ENCODE assay signal across 12 cellular contexts in genomic region chr14:92654206-92654901, GRCh38.
DNase-seq lines count a peak whose midpoint lies in the region; ATAC-seq, FAIRE-seq and TF ChIP-seq lines count a peak whose summit lies in the region.
"Had no signal": no experiment of that assay in that cellular context is flagged by ENCODE, and none has a peak within 500 bp of the region (broad histone marks: within the 10 kb centered on the region; RNA-seq: fewer than 3 reads in every experiment).

No MANE protein-coding gene starts in this region.

- POLR2A ChIA-PET in CD4-positive, alpha-beta T cell (lab: Charles Lee) = interaction anchor here (0.5 to 5.6 kb wide), 11 partner anchors 12 to 819 kb away, joined by 3 to 154 read pairs (median 5); partner anchors contain the start of gene GOLGA5

- H3K9me3 Mint-ChIP-seq in CD4-positive, alpha-beta T cell = no peaks in the 10 kb centered on the region
- H3K9me3 Mint-ChIP-seq in central memory CD8-positive, alpha-beta T cell = no peaks in the 10 kb centered on the region

- H3K36me3 ChIP-seq in spleen = peaks cover 0 to 78% (median 10%) of the 10 kb centered on the region in 6 donors
- H3K36me3 ChIP-seq: pancreas had no signal

- no peak for TF ChIP-seq CTCF in CD4-positive, alpha-beta T cell (IDR thresholded peaks at IDR 0.05)
- no peak for TF ChIP-seq CTCF in spleen (IDR thresholded peaks at IDR 0.05 in 8 of 11, conservative IDR thresholded peaks at IDR 0.05 in 3 of 11)

- no peaks in the 10 kb centered on the region for H3K27me3 ChIP-seq in CD4-positive, alpha-beta T cell (ENCODE audit: control insufficient read depth, insufficient read depth, low read length)
- no peaks in the 10 kb centered on the region for H3K27me3 ChIP-seq in spleen (replicated peaks in 1 of 7)
- H3K27me3 ChIP-seq: pancreas had no signal

- peaks cover 76% of the 10 kb centered on the region for H3K4me1 Mint-ChIP-seq in CD4-positive, alpha-beta T cell (ENCODE audit: low read depth)
- H3K4me1 Mint-ChIP-seq in central memory CD8-positive, alpha-beta T cell = peaks cover 85% of the 10 kb centered on the region

- H3K9me3 ChIP-seq in CD4-positive, alpha-beta T cell (ENCODE audit: control insufficient read depth, low read length) = no peaks in the 10 kb centered on the region
- no peaks in the 10 kb centered on the region for H3K9me3 ChIP-seq in spleen
- H3K9me3 ChIP-seq: BLaER1, pancreas had no signal

- no peak for ATAC-seq in CD4-positive, alpha-beta T cell (ENCODE audit: poor library complexity)
- ATAC-seq in central memory CD8-positive, alpha-beta T cell (replicated peaks; ENCODE audit: extremely low read depth, poor library complexity, severe bottlenecking) = no peak
- ATAC-seq in HG02763 (IDR thresholded peaks at IDR 0.05; ENCODE audit: unreplicated experiment) (no peak), GM18511 (IDR thresholded peaks at IDR 0.05; ENCODE audit: unreplicated experiment) (no peak)
- ATAC-seq: pancreas had no signal

- TF ChIP-seq POLR2A in GM12892 (IDR thresholded peaks at IDR 0.05; ENCODE audit: low read depth, low read length) (no peak), spleen (IDR thresholded peaks at IDR 0.05) (no peak)

- peak overlapping the region; percentile 99 for H3K4me3 Mint-ChIP-seq in CD4-positive, alpha-beta T cell
- H3K4me3 Mint-ChIP-seq in central memory CD8-positive, alpha-beta T cell = peak overlapping the region; percentile 82

- CTCF ChIA-PET in CD4-positive, alpha-beta T cell (lab: Charles Lee) = interaction anchor here (3.3 kb wide), 1 partner anchor 41 kb away, joined by 19 read pairs; no protein-coding TSS in a partner anchor

- peaks cover 73% of the 10 kb centered on the region for H3K36me3 Mint-ChIP-seq in CD4-positive, alpha-beta T cell (ENCODE audit: low read depth)
- peaks cover 36% of the 10 kb centered on the region for H3K36me3 Mint-ChIP-seq in central memory CD8-positive, alpha-beta T cell (ENCODE audit: insufficient read depth)

- H3K4me1 ChIP-seq in spleen = peaks cover 45 to 100% (median 84%) of the 10 kb centered on the region in 6 donors
- H3K4me1 ChIP-seq: pancreas had no signal

- H3K4me3 ChIP-seq in spleen = peak overlapping the region; percentile 8 to 81 (median 46)
- H3K4me3 ChIP-seq: BLaER1 had no signal

- H3K27ac ChIP-seq in CD4-positive, alpha-beta T cell (ENCODE audit: low read depth, low read length) = peak overlapping the region; percentile 60
- peak overlapping the region in 7 of 8 donors; percentile 49 to 96 (median 91) for H3K27ac ChIP-seq in spleen
- H3K27ac ChIP-seq: BLaER1 had no signal

- peak; percentile 44 for FAIRE-seq in GM12892 (lab: Jason Lieb, UNC)
- FAIRE-seq: pancreas had no signal

- WGBS in spleen, 5 donors = 54 to 65% (median 57%) methylated on average over 19 of the region's 19 CpGs

- no peak for DNase-seq in CD4-positive, alpha-beta T cell
- no peak for DNase-seq in GM12892 (ENCODE audit: insufficient read length)
- DNase-seq in central memory CD8-positive, alpha-beta T cell (ENCODE audit: low spot score in 2 of 2) = no peak
- DNase-seq in spleen = no peak
- DNase-seq in NCI-H1048 (lab: John Stamatoyannopoulos, UW) = no peak
- DNase-seq: EL, foreskin fibroblast, NCI-H2081, pancreas had no signal

- intact Hi-C loops in CD4-positive, alpha-beta T cell (cut with DNase I, micrococcal nuclease) = loop anchor here (5.0 to 10.0 kb wide), 2 partner anchors 33 to 110 kb away; no protein-coding TSS in a partner anchor
- intact Hi-C loops in spleen (cut with DNase I; ENCODE audit: low total_unique reads) = no loop called here

- H3K27me3 Mint-ChIP-seq in CD4-positive, alpha-beta T cell = no peaks in the 10 kb centered on the region
- H3K27me3 Mint-ChIP-seq in central memory CD8-positive, alpha-beta T cell = no peaks in the 10 kb centered on the region

- H3K27ac Mint-ChIP-seq in CD4-positive, alpha-beta T cell = peak overlapping the region; percentile 97
- peak overlapping the region; percentile 53 for H3K27ac Mint-ChIP-seq in central memory CD8-positive, alpha-beta T cell (ENCODE audit: low read depth)
